1 cellular context compared by ENCODE assay signal in the genomic region with DNA sequence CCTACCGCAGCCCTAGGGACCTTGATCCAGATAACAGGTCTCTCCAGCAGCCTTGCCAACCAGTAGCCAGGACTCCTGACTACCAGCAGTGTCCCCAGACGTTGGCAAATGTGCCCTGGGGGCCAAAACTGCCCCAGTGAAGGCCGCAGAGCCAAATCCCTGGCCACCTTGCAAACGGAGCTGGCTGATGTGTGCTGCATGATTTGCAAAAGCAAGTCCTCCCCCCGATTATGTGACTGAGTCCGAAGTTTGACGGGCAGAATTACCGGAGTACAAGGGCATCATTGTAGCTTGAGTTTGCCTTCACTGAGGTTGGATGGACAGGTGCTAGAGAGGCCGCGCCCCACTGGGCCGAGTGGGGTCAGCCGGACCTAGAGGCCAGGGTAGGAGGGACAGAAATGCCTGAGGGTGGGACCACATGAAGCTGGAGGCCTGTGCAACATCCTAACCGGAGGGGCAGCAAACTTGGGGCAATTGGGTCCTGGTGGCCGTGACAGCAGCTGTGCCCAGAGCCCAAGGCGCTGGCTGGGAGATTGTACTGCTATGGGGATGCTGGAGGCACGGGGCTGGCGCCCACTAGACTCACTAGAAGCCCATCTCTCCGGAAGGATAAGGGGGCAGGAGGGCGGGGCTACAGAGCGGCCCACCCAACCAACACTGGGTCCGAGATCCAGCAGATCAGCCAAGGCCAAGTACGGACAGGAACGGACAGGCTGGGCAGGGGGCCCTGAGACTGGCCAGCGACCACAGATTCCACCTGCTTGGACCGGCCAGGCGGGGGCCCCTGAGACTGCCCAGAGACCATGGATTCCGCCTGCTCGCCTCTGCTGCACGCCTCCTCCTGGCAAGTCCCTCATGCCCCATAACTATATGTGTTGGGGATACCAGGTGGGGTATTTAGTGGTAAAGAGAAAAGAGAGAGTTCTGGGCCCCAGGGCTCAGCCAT.
TF ChIP-seq lines count a peak whose summit lies in the region.

No MANE protein-coding gene starts in this region.

TF ChIP-seq in HepG2, 621 proteins besides CTCF, POLR2A, EP300 and RAD21 (continued from another document):
- TF ChIP-seq CREBL2 (CRISPR knock-in tag; IDR thresholded peaks at IDR 0.05; ENCODE audit: borderline replicate concordance) = 0 out of 2 replicates have a peak, but pooled peaks have one; percentile 21
- 0 out of 2 replicates have a peak, but pooled peaks have one; percentile 59 for TF ChIP-seq ZNF710 (CRISPR knock-in tag; IDR thresholded peaks at IDR 0.05; ENCODE audit: borderline replicate concordance)
- TF ChIP-seq ZNF292 (CRISPR knock-in tag; IDR thresholded peaks at IDR 0.05; ENCODE audit: borderline replicate concordance, low read depth) = peak; percentile 53; the same call in 1 of the 2 replicates
- TF ChIP-seq, protein P1, sequence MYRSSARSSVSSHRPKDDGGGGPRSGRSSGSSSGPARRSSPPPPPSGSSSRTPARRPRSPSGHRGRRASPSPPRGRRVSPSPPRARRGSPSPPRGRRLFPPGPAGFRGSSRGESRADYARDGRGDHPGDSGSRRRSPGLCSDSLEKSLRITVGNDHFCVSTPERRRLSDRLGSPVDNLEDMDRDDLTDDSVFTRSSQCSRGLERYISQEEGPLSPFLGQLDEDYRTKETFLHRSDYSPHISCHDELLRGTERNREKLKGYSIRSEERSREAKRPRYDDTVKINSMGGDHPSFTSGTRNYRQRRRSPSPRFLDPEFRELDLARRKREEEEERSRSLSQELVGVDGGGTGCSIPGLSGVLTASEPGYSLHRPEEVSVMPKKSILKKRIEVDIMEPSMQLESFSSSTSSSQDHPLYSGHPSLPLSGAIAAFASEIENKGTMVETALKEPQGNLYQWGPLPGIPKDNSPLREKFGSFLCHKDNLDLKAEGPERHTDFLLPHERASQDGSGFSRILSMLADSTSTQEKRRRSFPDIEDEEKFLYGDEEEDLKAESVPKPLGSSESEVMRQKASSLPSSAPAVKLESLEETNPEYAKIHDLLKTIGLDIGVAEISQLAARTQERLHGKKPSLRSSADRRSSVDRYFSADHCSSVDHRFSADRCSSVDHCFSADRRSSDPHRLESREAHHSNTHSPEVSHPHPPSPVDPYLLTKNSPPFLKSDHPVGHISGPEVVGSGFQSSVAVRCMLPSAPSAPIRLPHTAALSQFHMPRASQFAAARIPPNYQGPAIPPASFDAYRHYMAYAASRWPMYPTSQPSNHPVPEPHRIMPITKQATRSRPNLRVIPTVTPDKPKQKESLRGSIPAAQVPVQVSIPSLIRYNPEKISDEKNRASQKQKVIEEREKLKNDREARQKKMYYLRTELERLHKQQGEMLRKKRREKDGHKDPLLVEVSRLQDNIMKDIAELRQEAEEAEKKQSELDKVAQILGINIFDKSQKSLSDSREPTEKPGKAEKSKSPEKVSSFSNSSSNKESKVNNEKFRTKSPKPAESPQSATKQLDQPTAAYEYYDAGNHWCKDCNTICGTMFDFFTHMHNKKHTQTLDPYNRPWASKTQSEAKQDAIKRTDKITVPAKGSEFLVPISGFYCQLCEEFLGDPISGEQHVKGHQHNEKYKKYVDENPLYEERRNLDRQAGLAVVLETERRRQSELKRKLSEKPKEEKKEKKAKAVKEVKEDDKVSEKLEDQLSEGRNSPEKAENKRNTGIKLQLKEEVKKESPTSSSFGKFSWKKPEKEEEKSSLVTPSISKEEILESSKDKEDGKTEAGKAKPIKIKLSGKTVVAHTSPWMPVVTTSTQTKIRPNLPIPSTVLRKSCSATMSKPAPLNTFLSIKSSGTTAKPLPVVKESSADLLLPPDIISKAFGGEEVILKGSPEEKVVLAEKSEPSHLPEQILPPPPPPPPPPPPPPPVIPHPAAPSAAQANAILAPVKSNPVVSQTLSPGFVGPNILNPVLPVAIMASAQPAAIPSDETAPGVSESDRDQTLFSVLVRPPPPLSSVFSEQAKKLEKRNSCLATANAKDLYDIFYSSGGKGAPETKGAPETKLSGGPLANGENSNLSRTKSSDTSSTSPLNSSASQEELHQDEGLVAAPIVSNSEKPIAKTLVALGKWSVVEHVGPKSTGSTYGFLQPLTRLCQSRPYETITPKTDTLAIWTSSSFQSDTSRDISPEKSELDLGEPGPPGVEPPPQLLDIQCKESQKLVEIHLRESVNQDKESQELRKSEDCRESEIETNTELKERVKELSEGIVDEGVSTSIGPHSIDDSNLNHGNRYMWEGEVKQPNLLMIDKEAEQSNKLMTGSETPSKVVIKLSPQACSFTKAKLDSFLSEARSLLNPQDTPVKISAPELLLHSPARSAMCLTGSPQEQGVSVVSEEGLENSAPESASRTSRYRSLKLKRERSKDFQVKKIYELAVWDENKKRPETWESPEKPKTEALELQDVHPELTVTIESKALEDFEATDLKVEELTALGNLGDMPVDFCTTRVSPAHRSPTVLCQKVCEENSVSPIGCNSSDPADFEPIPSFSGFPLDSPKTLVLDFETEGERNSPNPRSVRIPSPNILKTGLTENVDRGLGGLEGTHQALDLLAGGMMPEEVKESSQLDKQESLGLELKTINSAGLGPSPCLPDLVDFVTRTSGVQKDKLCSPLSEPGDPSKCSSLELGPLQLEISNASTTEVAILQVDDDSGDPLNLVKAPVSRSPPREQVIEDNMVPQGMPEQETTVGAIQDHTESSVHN (CRISPR knock-in tag; IDR thresholded peaks at IDR 0.05) = no peak
- peak; percentile 62; the same call in 1 of the 2 replicates for TF ChIP-seq MTF2 (CRISPR knock-in tag; IDR thresholded peaks at IDR 0.05; ENCODE audit: borderline replicate concordance)
- TF ChIP-seq, protein P2, sequence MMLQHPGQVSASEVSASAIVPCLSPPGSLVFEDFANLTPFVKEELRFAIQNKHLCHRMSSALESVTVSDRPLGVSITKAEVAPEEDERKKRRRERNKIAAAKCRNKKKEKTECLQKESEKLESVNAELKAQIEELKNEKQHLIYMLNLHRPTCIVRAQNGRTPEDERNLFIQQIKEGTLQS (CRISPR knock-in tag; IDR thresholded peaks at IDR 0.05) = 0 out of 2 replicates have a peak, but pooled peaks have one; percentile 10
- no peak for TF ChIP-seq NR1H2 (CRISPR knock-in tag; IDR thresholded peaks at IDR 0.05; ENCODE audit: borderline replicate concordance, low read depth)
- TF ChIP-seq NCOA5 (CRISPR knock-in tag; IDR thresholded peaks at IDR 0.05) = no peak
- no peak for TF ChIP-seq NFE2L1 (CRISPR knock-in tag; IDR thresholded peaks at IDR 0.05; ENCODE audit: borderline replicate concordance)
- TF ChIP-seq, protein P3, sequence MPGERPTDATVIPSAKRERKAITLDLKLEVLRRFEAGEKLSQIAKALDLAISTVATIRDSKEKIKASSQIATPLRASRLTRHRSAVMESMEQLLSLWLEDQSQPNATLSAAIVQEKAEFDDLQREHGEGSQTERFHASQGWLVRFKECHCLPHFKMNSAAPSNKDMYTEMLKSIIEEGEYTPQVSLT (CRISPR knock-in tag; IDR thresholded peaks at IDR 0.05; ENCODE audit: borderline replicate concordance, low read depth) = no peak
- no peak for TF ChIP-seq ZNF703 (CRISPR knock-in tag; IDR thresholded peaks at IDR 0.05; ENCODE audit: borderline replicate concordance)
- no peak for TF ChIP-seq ZNF749 (CRISPR knock-in tag; IDR thresholded peaks at IDR 0.05; ENCODE audit: borderline replicate concordance)
- no peak for TF ChIP-seq MAFG (CRISPR knock-in tag; IDR thresholded peaks at IDR 0.05)
- TF ChIP-seq ADNP (CRISPR knock-in tag; IDR thresholded peaks at IDR 0.05) = no peak
- no peak for TF ChIP-seq ZNF496 (CRISPR knock-in tag; IDR thresholded peaks at IDR 0.05; ENCODE audit: insufficient replicate concordance)
- TF ChIP-seq, protein P4, sequence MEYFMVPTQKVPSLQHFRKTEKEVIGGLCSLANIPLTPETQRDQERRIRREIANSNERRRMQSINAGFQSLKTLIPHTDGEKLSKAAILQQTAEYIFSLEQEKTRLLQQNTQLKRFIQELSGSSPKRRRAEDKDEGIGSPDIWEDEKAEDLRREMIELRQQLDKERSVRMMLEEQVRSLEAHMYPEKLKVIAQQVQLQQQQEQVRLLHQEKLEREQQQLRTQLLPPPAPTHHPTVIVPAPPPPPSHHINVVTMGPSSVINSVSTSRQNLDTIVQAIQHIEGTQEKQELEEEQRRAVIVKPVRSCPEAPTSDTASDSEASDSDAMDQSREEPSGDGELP (IDR thresholded peaks at IDR 0.05; ENCODE audit: borderline replicate concordance, low read depth) = no peak
- 0 out of 2 replicates have a peak, but pooled peaks have one; percentile 58 for TF ChIP-seq CC2D1A (CRISPR knock-in tag; IDR thresholded peaks at IDR 0.05)
- TF ChIP-seq ARID2 (CRISPR knock-in tag; IDR thresholded peaks at IDR 0.05; ENCODE audit: borderline replicate concordance) = 0 out of 2 replicates have a peak, but pooled peaks have one; percentile 28
- no peak; the same call in 1 of the 2 replicates for TF ChIP-seq NRL (CRISPR knock-in tag; IDR thresholded peaks at IDR 0.05; ENCODE audit: borderline replicate concordance)
- no peak for TF ChIP-seq KLF6 (CRISPR knock-in tag; IDR thresholded peaks at IDR 0.05)
- TF ChIP-seq TP53 (CRISPR knock-in tag; conservative IDR thresholded peaks at IDR 0.05) = peak; percentile 15; the same call in 1 of the 2 replicates
- no peak for TF ChIP-seq SMARCE1 (IDR thresholded peaks at IDR 0.05; ENCODE audit: borderline replicate concordance)
- TF ChIP-seq SMAD1 (CRISPR knock-in tag; IDR thresholded peaks at IDR 0.05; ENCODE audit: borderline replicate concordance, low read depth) = no peak
- TF ChIP-seq, protein P5, sequence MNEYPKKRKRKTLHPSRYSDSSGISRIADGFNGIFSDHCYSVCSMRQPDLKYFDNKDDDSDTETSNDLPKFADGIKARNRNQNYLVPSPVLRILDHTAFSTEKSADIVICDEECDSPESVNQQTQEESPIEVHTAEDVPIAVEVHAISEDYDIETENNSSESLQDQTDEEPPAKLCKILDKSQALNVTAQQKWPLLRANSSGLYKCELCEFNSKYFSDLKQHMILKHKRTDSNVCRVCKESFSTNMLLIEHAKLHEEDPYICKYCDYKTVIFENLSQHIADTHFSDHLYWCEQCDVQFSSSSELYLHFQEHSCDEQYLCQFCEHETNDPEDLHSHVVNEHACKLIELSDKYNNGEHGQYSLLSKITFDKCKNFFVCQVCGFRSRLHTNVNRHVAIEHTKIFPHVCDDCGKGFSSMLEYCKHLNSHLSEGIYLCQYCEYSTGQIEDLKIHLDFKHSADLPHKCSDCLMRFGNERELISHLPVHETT (CRISPR knock-in tag; conservative IDR thresholded peaks at IDR 0.05) = no peak
TF ChIP-seq in HepG2: peak in this region for 176.
